In the genomic region with DNA sequence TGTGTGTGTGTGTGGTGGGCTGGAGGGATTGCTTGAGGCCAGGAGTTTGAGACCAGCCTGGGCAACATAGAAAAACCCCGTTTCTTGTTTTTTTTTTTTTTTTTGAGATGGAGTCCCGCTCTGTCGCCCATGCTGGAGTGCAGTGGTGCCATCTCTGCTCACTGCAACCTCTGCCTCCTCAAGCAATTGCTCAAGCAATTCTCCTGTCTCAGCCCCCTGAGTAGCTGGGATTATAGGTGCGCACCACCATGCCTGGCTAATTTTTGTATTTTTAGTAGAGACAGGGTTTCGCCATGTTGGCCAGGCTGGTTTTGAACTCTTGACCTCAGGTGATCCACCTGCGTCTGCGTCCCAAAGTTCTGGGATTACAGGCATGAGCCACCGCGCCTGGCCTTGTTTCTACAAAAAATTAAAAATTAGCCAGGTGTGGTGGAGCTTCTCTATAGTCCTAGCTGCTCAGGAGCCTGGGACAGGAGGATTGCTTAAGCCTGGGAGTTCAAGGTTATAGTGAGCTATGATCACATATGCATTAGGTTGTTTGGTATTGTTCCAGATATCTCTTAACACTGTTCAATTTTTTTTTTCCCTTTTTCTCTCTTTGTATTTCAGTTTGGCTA, we compare ENCODE assay signal across 1 cellular context.
TF ChIP-seq lines count a peak whose summit lies in the region.
"Not testable (repeated sequence)": the region's sequence is repeated elsewhere in the genome, so short reads cannot be mapped to it uniquely, and the experiment has no call there.

No MANE protein-coding gene starts in this region.

TF ChIP-seq in HepG2, 621 proteins besides CTCF, POLR2A, EP300 and RAD21 (continued from another document and continues in another):
- TF ChIP-seq, protein P1, sequence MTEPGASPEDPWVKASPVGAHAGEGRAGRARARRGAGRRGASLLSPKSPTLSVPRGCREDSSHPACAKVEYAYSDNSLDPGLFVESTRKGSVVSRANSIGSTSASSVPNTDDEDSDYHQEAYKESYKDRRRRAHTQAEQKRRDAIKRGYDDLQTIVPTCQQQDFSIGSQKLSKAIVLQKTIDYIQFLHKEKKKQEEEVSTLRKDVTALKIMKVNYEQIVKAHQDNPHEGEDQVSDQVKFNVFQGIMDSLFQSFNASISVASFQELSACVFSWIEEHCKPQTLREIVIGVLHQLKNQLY (CRISPR knock-in tag; IDR thresholded peaks at IDR 0.05), result peak; percentile 34; the same call in 1 of the 2 replicates
- peak; percentile 58; the same call in 1 of the 2 replicates for TF ChIP-seq SPEN (CRISPR knock-in tag; IDR thresholded peaks at IDR 0.05; ENCODE audit: low read depth)
- TF ChIP-seq ZBTB7B (CRISPR knock-in tag; IDR thresholded peaks at IDR 0.05), result 0 out of 2 replicates have a peak, but pooled peaks have one; percentile 37
- TF ChIP-seq THAP11 (CRISPR knock-in tag; IDR thresholded peaks at IDR 0.05), result peak; percentile 62
- TF ChIP-seq, protein P2, sequence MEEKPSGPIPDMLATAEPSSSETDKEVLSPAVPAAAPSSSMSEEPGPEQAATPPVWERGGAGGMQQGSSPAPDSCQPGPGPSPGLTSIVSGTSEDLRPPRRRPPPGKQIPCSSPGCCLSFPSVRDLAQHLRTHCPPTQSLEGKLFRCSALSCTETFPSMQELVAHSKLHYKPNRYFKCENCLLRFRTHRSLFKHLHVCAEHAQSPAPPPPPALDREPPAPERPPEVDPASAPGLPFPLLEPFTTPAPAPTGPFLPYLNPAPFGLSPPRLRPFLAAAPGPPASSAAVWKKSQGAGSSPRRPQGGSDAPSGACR (CRISPR knock-in tag; IDR thresholded peaks at IDR 0.05), result 0 out of 2 replicates have a peak, but pooled peaks have one; percentile 62
- TF ChIP-seq RFXAP (CRISPR knock-in tag; IDR thresholded peaks at IDR 0.05; ENCODE audit: borderline replicate concordance), result 0 out of 2 replicates have a peak, but pooled peaks have one; percentile 69
- not testable (repeated sequence) for TF ChIP-seq CREB1, NONO, FOXP1 (IDR thresholded peaks at IDR 0.05)
- peak; percentile 20; the same call in 1 of the 2 replicates for TF ChIP-seq CREB1 (CRISPR knock-in tag; IDR thresholded peaks at IDR 0.05)
- TF ChIP-seq, protein P3, sequence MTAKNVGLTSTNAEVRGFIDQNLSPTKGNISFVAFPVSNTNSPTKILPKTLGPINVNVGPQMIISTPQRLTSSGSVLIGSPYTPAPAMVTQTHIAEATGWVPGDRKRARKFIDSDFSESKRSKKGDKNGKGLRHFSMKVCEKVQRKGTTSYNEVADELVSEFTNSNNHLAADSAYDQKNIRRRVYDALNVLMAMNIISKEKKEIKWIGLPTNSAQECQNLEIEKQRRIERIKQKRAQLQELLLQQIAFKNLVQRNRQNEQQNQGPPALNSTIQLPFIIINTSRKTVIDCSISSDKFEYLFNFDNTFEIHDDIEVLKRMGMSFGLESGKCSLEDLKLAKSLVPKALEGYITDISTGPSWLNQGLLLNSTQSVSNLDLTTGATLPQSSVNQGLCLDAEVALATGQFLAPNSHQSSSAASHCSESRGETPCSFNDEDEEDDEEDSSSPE (CRISPR knock-in tag; IDR thresholded peaks at IDR 0.05), result 0 out of 2 replicates have a peak, but pooled peaks have one; percentile 10
- TF ChIP-seq NR2F6 (IDR thresholded peaks at IDR 0.05), result peak; percentile 86
- TF ChIP-seq NR2F6 (CRISPR knock-in tag; IDR thresholded peaks at IDR 0.05), result peak; percentile 93
- TF ChIP-seq, protein P4, sequence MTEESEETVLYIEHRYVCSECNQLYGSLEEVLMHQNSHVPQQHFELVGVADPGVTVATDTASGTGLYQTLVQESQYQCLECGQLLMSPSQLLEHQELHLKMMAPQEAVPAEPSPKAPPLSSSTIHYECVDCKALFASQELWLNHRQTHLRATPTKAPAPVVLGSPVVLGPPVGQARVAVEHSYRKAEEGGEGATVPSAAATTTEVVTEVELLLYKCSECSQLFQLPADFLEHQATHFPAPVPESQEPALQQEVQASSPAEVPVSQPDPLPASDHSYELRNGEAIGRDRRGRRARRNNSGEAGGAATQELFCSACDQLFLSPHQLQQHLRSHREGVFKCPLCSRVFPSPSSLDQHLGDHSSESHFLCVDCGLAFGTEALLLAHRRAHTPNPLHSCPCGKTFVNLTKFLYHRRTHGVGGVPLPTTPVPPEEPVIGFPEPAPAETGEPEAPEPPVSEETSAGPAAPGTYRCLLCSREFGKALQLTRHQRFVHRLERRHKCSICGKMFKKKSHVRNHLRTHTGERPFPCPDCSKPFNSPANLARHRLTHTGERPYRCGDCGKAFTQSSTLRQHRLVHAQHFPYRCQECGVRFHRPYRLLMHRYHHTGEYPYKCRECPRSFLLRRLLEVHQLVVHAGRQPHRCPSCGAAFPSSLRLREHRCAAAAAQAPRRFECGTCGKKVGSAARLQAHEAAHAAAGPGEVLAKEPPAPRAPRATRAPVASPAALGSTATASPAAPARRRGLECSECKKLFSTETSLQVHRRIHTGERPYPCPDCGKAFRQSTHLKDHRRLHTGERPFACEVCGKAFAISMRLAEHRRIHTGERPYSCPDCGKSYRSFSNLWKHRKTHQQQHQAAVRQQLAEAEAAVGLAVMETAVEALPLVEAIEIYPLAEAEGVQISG (CRISPR knock-in tag; IDR thresholded peaks at IDR 0.05), result peak; percentile 54
- peak; percentile 80 for TF ChIP-seq HDAC2 (CRISPR knock-in tag; IDR thresholded peaks at IDR 0.05)
- peak; percentile 16; the same call in 1 of the 2 replicates for TF ChIP-seq ETV5 (CRISPR knock-in tag; IDR thresholded peaks at IDR 0.05; ENCODE audit: borderline replicate concordance)
- peak; percentile 49 for TF ChIP-seq NONO (CRISPR knock-in tag; conservative IDR thresholded peaks at IDR 0.05)
- peak; percentile 49; the same call in 1 of the 2 replicates for TF ChIP-seq YEATS2 (CRISPR knock-in tag; IDR thresholded peaks at IDR 0.05; ENCODE audit: borderline replicate concordance)
- TF ChIP-seq FOXP1 (CRISPR knock-in tag; IDR thresholded peaks at IDR 0.05), result peak; percentile 64
- TF ChIP-seq ZFY (CRISPR knock-in tag; IDR thresholded peaks at IDR 0.05), result peak; percentile 24; the same call in 1 of the 2 replicates
- TF ChIP-seq, protein P5, sequence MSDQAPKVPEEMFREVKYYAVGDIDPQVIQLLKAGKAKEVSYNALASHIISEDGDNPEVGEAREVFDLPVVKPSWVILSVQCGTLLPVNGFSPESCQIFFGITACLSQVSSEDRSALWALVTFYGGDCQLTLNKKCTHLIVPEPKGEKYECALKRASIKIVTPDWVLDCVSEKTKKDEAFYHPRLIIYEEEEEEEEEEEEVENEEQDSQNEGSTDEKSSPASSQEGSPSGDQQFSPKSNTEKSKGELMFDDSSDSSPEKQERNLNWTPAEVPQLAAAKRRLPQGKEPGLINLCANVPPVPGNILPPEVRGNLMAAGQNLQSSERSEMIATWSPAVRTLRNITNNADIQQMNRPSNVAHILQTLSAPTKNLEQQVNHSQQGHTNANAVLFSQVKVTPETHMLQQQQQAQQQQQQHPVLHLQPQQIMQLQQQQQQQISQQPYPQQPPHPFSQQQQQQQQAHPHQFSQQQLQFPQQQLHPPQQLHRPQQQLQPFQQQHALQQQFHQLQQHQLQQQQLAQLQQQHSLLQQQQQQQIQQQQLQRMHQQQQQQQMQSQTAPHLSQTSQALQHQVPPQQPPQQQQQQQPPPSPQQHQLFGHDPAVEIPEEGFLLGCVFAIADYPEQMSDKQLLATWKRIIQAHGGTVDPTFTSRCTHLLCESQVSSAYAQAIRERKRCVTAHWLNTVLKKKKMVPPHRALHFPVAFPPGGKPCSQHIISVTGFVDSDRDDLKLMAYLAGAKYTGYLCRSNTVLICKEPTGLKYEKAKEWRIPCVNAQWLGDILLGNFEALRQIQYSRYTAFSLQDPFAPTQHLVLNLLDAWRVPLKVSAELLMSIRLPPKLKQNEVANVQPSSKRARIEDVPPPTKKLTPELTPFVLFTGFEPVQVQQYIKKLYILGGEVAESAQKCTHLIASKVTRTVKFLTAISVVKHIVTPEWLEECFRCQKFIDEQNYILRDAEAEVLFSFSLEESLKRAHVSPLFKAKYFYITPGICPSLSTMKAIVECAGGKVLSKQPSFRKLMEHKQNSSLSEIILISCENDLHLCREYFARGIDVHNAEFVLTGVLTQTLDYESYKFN (CRISPR knock-in tag; conservative IDR thresholded peaks at IDR 0.05), result peak; percentile 89
- TF ChIP-seq, protein P6, sequence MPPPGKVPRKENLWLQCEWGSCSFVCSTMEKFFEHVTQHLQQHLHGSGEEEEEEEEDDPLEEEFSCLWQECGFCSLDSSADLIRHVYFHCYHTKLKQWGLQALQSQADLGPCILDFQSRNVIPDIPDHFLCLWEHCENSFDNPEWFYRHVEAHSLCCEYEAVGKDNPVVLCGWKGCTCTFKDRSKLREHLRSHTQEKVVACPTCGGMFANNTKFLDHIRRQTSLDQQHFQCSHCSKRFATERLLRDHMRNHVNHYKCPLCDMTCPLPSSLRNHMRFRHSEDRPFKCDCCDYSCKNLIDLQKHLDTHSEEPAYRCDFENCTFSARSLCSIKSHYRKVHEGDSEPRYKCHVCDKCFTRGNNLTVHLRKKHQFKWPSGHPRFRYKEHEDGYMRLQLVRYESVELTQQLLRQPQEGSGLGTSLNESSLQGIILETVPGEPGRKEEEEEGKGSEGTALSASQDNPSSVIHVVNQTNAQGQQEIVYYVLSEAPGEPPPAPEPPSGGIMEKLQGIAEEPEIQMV (CRISPR knock-in tag; IDR thresholded peaks at IDR 0.05; ENCODE audit: low read depth), result 0 out of 2 replicates have a peak, but pooled peaks have one; percentile 25
- TF ChIP-seq ZMYM2 (CRISPR knock-in tag; IDR thresholded peaks at IDR 0.05), result peak; percentile 96
- TF ChIP-seq, protein P7, sequence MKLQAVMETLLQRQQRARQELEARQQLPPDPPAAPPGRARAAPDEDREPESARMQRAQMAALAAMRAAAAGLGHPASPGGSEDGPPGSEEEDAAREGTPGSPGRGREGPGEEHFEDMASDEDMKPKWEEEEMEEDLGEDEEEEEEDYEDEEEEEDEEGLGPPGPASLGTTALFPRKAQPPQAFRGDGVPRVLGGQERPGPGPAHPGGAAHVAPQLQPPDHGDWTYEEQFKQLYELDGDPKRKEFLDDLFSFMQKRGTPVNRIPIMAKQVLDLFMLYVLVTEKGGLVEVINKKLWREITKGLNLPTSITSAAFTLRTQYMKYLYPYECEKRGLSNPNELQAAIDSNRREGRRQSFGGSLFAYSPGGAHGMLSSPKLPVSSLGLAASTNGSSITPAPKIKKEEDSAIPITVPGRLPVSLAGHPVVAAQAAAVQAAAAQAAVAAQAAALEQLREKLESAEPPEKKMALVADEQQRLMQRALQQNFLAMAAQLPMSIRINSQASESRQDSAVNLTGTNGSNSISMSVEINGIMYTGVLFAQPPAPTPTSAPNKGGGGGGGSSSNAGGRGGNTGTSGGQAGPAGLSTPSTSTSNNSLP (IDR thresholded peaks at IDR 0.05; ENCODE audit: low read depth, low read length), result peak; percentile 67
- peak; percentile 71 for TF ChIP-seq TEAD3 (CRISPR knock-in tag; optimal IDR thresholded peaks at IDR 0.05; ENCODE audit: borderline replicate concordance)
- peak; percentile 72 for TF ChIP-seq NCOA2 (CRISPR knock-in tag; IDR thresholded peaks at IDR 0.05)
- peak; percentile 48; the same call in 1 of the 2 replicates for TF ChIP-seq SOX13 (IDR thresholded peaks at IDR 0.05)
- peak in 1 of 2 experiments; percentile 90; a peak in 2 of 4 replicates for TF ChIP-seq SOX13 (CRISPR knock-in tag; conservative IDR thresholded peaks at IDR 0.05 in 1 of 2, IDR thresholded peaks at IDR 0.05 in 1 of 2)
- peak; percentile 87; the same call in 1 of the 2 replicates for TF ChIP-seq POGZ (CRISPR knock-in tag; IDR thresholded peaks at IDR 0.05)
- TF ChIP-seq KDM3A (CRISPR knock-in tag; IDR thresholded peaks at IDR 0.05; ENCODE audit: low read depth), result peak; percentile 44; the same call in 1 of the 2 replicates
- TF ChIP-seq MIXL1 (CRISPR knock-in tag; IDR thresholded peaks at IDR 0.05), result peak; percentile 77
- TF ChIP-seq, protein P8, sequence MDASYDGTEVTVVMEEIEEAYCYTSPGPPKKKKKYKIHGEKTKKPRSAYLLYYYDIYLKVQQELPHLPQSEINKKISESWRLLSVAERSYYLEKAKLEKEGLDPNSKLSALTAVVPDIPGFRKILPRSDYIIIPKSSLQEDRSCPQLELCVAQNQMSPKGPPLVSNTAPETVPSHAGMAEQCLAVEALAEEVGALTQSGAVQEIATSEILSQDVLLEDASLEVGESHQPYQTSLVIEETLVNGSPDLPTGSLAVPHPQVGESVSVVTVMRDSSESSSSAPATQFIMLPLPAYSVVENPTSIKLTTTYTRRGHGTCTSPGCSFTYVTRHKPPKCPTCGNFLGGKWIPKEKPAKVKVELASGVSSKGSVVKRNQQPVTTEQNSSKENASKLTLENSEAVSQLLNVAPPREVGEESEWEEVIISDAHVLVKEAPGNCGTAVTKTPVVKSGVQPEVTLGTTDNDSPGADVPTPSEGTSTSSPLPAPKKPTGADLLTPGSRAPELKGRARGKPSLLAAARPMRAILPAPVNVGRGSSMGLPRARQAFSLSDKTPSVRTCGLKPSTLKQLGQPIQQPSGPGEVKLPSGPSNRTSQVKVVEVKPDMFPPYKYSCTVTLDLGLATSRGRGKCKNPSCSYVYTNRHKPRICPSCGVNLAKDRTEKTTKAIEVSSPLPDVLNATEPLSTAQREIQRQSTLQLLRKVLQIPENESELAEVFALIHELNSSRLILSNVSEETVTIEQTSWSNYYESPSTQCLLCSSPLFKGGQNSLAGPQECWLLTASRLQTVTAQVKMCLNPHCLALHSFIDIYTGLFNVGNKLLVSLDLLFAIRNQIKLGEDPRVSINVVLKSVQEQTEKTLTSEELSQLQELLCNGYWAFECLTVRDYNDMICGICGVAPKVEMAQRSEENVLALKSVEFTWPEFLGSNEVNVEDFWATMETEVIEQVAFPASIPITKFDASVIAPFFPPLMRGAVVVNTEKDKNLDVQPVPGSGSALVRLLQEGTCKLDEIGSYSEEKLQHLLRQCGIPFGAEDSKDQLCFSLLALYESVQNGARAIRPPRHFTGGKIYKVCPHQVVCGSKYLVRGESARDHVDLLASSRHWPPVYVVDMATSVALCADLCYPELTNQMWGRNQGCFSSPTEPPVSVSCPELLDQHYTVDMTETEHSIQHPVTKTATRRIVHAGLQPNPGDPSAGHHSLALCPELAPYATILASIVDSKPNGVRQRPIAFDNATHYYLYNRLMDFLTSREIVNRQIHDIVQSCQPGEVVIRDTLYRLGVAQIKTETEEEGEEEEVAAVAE (CRISPR knock-in tag; IDR thresholded peaks at IDR 0.05; ENCODE audit: borderline replicate concordance), result 0 out of 2 replicates have a peak, but pooled peaks have one; percentile 27
- TF ChIP-seq TARDBP (CRISPR knock-in tag; IDR thresholded peaks at IDR 0.05), result peak; percentile 77; the same call in 1 of the 2 replicates
- TF ChIP-seq ZNF501 (CRISPR knock-in tag; IDR thresholded peaks at IDR 0.05), result peak; percentile 40; the same call in 1 of the 2 replicates
- TF ChIP-seq DPF2 (CRISPR knock-in tag; IDR thresholded peaks at IDR 0.05; ENCODE audit: borderline replicate concordance, low read depth), result peak; percentile 50; the same call in 1 of the 2 replicates
- TF ChIP-seq KLF9 (CRISPR knock-in tag; IDR thresholded peaks at IDR 0.05; ENCODE audit: low read depth), result 0 out of 2 replicates have a peak, but pooled peaks have one; percentile 47
- peak; percentile 58; the same call in 1 of the 2 replicates for TF ChIP-seq CBX5 (CRISPR knock-in tag; IDR thresholded peaks at IDR 0.05; ENCODE audit: borderline replicate concordance)
- TF ChIP-seq REPIN1 (CRISPR knock-in tag; IDR thresholded peaks at IDR 0.05; ENCODE audit: borderline replicate concordance, low read depth), result peak; percentile 39; the same call in 1 of the 2 replicates
- TF ChIP-seq KDM1A (CRISPR knock-in tag; IDR thresholded peaks at IDR 0.05), result 0 out of 2 replicates have a peak, but pooled peaks have one; percentile 31
- TF ChIP-seq FOXK1 (CRISPR knock-in tag; IDR thresholded peaks at IDR 0.05; ENCODE audit: borderline replicate concordance, low read depth), result peak; percentile 64
- 0 out of 2 replicates have a peak, but pooled peaks have one; percentile 41 for TF ChIP-seq AKAP8 (CRISPR knock-in tag; IDR thresholded peaks at IDR 0.05)
- TF ChIP-seq ZNF614 (CRISPR knock-in tag; IDR thresholded peaks at IDR 0.05; ENCODE audit: borderline replicate concordance), result peak; percentile 85; the same call in 1 of the 2 replicates
